Comparison of ENCODE assay signal across 9 cellular contexts in the genomic region with DNA sequence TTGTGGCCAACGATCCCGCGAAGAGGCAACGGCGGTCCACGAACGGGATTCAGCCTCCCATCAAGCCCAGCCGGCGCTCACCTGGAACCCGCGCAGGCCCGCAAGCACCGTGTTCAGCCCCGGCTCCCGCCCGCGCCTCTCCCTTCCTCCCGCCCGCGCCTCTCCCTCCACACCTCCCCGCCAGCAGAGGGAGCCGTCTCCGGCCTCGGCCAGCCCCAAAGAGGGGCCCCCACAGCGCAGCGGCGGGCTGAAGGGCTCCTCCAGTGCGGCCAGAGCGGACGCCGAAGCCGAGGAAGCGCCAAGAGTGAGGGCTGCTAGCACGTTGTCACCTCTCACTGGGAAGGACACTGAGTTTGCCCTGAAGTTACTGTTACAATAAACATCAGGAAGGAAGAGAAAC. TPM values are rescaled to one million over a fixed set of nuclear protein-coding genes. Genes with fewer than 3 reads are reported as not detected.
DNase-seq lines count a peak whose midpoint lies in the region; ATAC-seq and TF ChIP-seq lines count a peak whose summit lies in the region.
"Had no signal": no experiment of that assay in that cellular context is flagged by ENCODE, and none has a peak within 500 bp of the region (broad histone marks: within the 10 kb centered on the region; RNA-seq: fewer than 3 reads in every experiment).

No MANE protein-coding gene starts in this region.

- no peaks in the 10 kb centered on the region for H3K36me3 ChIP-seq in iPS-20b (ENCODE audit: insufficient read depth, low read depth, low read length)
- no peaks in the 10 kb centered on the region for H3K36me3 ChIP-seq in OCI-LY7 (ENCODE audit: insufficient read depth, low read length)

- H3K27me3 Mint-ChIP-seq in activated naive CD8-positive, alpha-beta T cell treated with anti-CD3 and anti-CD28 coated beads, Interleukin-2, amount 50 U/mL, for 24 hours = peaks cover 31% of the 10 kb centered on the region

- no peaks in the 10 kb centered on the region for H3K79me2 ChIP-seq in OCI-LY7 (ENCODE audit: insufficient read depth, low read depth, low read length)

- no peaks in the 10 kb centered on the region for H3K9me3 Mint-ChIP-seq in activated naive CD8-positive, alpha-beta T cell treated with anti-CD3 and anti-CD28 coated beads, Interleukin-2, amount 50 U/mL, for 24 hours

- POLR2A ChIA-PET in OCI-LY7 (lab: Charles Lee) = interaction anchor here (0.6 to 0.7 kb wide), 2 partner anchors 108 to 352 kb away, joined by 3 read pairs; no protein-coding TSS in a partner anchor

- peak; percentile 10 for DNase-seq in NCI-H2029 (lab: John Stamatoyannopoulos, UW)
- DNase-seq in NCI-H2029 treated with DMSO at 0.1 percent for 48 hours (lab: John Stamatoyannopoulos, UW) = no peak
- DNase-seq in activated naive CD8-positive, alpha-beta T cell treated with anti-CD3 and anti-CD28 coated beads, Interleukin-2, amount 50 U/mL, for 24 hours = peak; percentile 54
- peak; percentile 61 for DNase-seq in stimulated activated CD8-positive, alpha-beta memory T cell treated with anti-CD3 and anti-CD28 coated beads, Interleukin-4, amount 100 ng/mL, for 48 hours
- no peak for DNase-seq in AG08395 (ENCODE audit: low spot score)
- DNase-seq in OCI-LY7 (ENCODE audit: low spot score) = no peak
- DNase-seq: naive B cell had no signal

- no peak overlapping the region for H3K27ac Mint-ChIP-seq in activated naive CD8-positive, alpha-beta T cell treated with anti-CD3 and anti-CD28 coated beads, Interleukin-2, amount 50 U/mL, for 24 hours

- H3K9ac ChIP-seq in iPS-20b (ENCODE audit: low read depth, low read length) = no peak overlapping the region

- H3K4me2 ChIP-seq in OCI-LY7 (ENCODE audit: low read length) = no peak overlapping the region

- H3K4me3 Mint-ChIP-seq in activated naive CD8-positive, alpha-beta T cell treated with anti-CD3 and anti-CD28 coated beads, Interleukin-2, amount 50 U/mL, for 24 hours = peak overlapping the region; percentile 59

- H3K4me1 Mint-ChIP-seq in activated naive CD8-positive, alpha-beta T cell treated with anti-CD3 and anti-CD28 coated beads, Interleukin-2, amount 50 U/mL, for 24 hours = peaks cover 2% of the 10 kb centered on the region

- H3K36me3 Mint-ChIP-seq in activated naive CD8-positive, alpha-beta T cell treated with anti-CD3 and anti-CD28 coated beads, Interleukin-2, amount 50 U/mL, for 24 hours (ENCODE audit: low read depth) = no peaks in the 10 kb centered on the region

- H3K9me3 ChIP-seq in iPS-20b (ENCODE audit: insufficient read depth, low read depth, low read length) = peaks cover 3% of the 10 kb centered on the region
- 0 out of 2 replicates have a peak, but pooled peaks cover 6% of the 10 kb centered on the region for H3K9me3 ChIP-seq in OCI-LY7 (ENCODE audit: low read length)

- peak; percentile 43 for ATAC-seq in activated naive CD8-positive, alpha-beta T cell treated with anti-CD3 and anti-CD28 coated beads, Interleukin-2, amount 50 U/mL, for 24 hours
- ATAC-seq in GM21576 (IDR thresholded peaks at IDR 0.05; ENCODE audit: unreplicated experiment) = no peak

- H3K4me3 ChIP-seq in iPS-20b (ENCODE audit: low read length) (peak overlapping the region; percentile 34; the same call in 1 of the 2 replicates), OCI-LY7 (ENCODE audit: low read depth, low read length, poor library complexity, severe bottlenecking) (no peak overlapping the region)

- no peaks in the 10 kb centered on the region; the same call in 1 of the 2 replicates for H3K4me1 ChIP-seq in iPS-20b (ENCODE audit: insufficient read depth, low read length)
- no peaks in the 10 kb centered on the region for H3K4me1 ChIP-seq in OCI-LY7 (ENCODE audit: insufficient read depth, low read length, poor library complexity, severe bottlenecking)

- no peaks in the 10 kb centered on the region for H4K20me1 ChIP-seq in OCI-LY7 (ENCODE audit: insufficient read depth, low read length)

- TF ChIP-seq CTCF in OCI-LY7 (conservative IDR thresholded peaks at IDR 0.05; ENCODE audit: low read length) = no peak

- intact Hi-C loops in OCI-LY7 (cut with micrococcal nuclease; ENCODE audit: unreplicated experiment) = no loop called here

- H2AFZ ChIP-seq in OCI-LY7 (ENCODE audit: low read length) = no peak overlapping the region

- H3K27ac ChIP-seq in iPS-20b (ENCODE audit: low read length) (no peak overlapping the region), OCI-LY7 (ENCODE audit: low read depth, low read length, poor library complexity, severe bottlenecking) (no peak overlapping the region)

- H3K9me2 ChIP-seq in OCI-LY7 (ENCODE audit: insufficient read depth, low read length) = no peaks in the 10 kb centered on the region

- no TSS peak for BruUV-seq in OCI-LY7 (replicated peaks; lab: Mats Ljungman, UMichigan)

- CTCF ChIA-PET in OCI-LY7 (lab: Charles Lee; ENCODE audit: unreplicated experiment) = no interaction called here

- peaks cover 26% of the 10 kb centered on the region for H3K27me3 ChIP-seq in iPS-20b (ENCODE audit: insufficient read depth, low read length)

RNA-seq across cellular contexts. Expression of gene LAPTM4A, which starts 55.3 kb away (rescaled TPM):
- 6.5 and 8.4 TPM in 2 replicates for total RNA-seq in OCI-LY7 (2014; rRNA removed; shearing (Covaris generic))
- 26.2 and 29.2 TPM in 2 replicates for total RNA-seq in OCI-LY7 (2022)

Comparison
In these comparisons a context has a peak if more than half of its experiments do, and no peak if none do; other contexts are left out.
1. DNase-seq: peak in NCI-H2029 (single experiment), activated naive CD8-positive, alpha-beta T cell treated with anti-CD3 and anti-CD28 coated beads, Interleukin-2, amount 50 U/mL, for 24 hours (single experiment) and stimulated activated CD8-positive, alpha-beta memory T cell treated with anti-CD3 and anti-CD28 coated beads, Interleukin-4, amount 100 ng/mL, for 48 hours (single experiment); none in NCI-H2029 treated with DMSO at 0.1 percent for 48 hours (single experiment), AG08395 (single experiment) and OCI-LY7 (single experiment).